ENCODE assay signal across 12 cellular contexts in the genomic region with DNA sequence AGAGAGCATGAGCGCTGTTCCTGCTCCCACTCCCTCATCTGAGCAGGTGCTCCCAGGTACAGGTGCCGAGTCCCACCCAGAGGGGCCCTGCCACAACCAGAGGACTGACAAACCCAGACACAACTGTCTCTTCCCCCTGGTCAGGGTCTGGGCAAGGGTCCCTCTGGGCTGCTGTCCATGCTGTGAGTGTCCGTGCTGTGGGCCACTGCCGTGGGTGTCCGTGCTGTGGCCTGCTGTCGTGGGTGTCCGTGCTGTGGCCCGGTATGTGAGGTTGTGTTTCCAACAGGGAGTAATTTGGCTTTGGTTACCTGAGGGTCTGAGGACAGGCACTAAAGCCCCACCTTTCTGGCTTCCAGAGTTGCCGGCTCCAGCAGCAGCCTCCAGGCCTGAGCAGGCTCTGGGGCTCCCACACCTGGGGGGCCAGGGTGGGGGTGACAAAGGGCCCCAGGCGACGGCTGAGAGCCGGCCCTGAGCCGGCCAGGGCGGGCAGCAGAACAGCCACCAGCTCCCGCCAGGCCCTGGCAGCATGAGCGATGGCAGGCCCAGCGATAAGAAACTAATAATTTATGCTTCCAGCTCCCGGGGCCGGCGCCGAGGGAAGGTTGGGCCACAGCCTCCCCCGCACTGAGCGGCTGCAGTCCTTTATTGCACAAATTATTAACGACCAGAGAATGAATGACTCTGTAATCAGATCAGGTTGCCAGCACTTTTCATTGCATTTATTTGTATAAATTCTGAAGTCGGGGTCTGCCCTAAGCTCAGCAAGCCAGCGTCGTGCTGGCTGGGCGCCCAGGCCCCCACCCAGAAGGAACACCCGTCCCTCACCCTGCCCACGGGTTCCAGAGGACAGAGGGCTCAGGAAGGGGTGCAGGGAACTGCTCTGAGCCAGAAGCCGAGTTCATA. TPM values are rescaled to one million over a fixed set of nuclear protein-coding genes. Genes with fewer than 3 reads are reported as not detected.
DNase-seq lines count a peak whose midpoint lies in the region; ATAC-seq and TF ChIP-seq lines count a peak whose summit lies in the region.
"Had no signal": no experiment of that assay in that cellular context is flagged by ENCODE, and none has a peak within 500 bp of the region (broad histone marks: within the 10 kb centered on the region; RNA-seq: fewer than 3 reads in every experiment).

No MANE protein-coding gene starts in this region.

- no peaks in the 10 kb centered on the region for H3K9me3 ChIP-seq in stomach
- H3K9me3 ChIP-seq: neutrophil had no signal

- peak overlapping the region in 2 of 5 donors; percentile 22 to 49 for H3K27ac ChIP-seq in stomach
- H3K27ac ChIP-seq: neutrophil had no signal

- H3K4me3 Mint-ChIP-seq in activated naive CD4-positive, alpha-beta T cell treated with anti-CD3 and anti-CD28 coated beads, Interleukin-2, amount 10 ng/mL, durations not matched to agents 7 days and 5 days = no peak overlapping the region
- no peak overlapping the region for H3K4me3 Mint-ChIP-seq in activated naive CD4-positive, alpha-beta T cell treated with anti-CD3 and anti-CD28 coated beads for 36 hours
- no peak overlapping the region for H3K4me3 Mint-ChIP-seq in chondrocyte (ENCODE audit: unreplicated experiment)
- H3K4me3 Mint-ChIP-seq: WTC11 had no signal

- CTCF ChIA-PET in activated naive CD4-positive, alpha-beta T cell treated with anti-CD3 and anti-CD28 coated beads, Interleukin-2, amount 10 ng/mL, durations not matched to agents 7 days and 5 days (lab: Charles Lee) = no interaction called here
- CTCF ChIA-PET in activated naive CD4-positive, alpha-beta T cell treated with anti-CD3 and anti-CD28 coated beads for 36 hours (lab: Charles Lee) = no interaction called here

- peaks cover 29 to 44% (median 38%) of the 10 kb centered on the region in 4 donors for H3K4me1 ChIP-seq in stomach

- no peak overlapping the region for H3K27ac Mint-ChIP-seq in activated naive CD4-positive, alpha-beta T cell treated with anti-CD3 and anti-CD28 coated beads, Interleukin-2, amount 10 ng/mL, durations not matched to agents 7 days and 5 days
- no peak overlapping the region for H3K27ac Mint-ChIP-seq in activated naive CD4-positive, alpha-beta T cell treated with anti-CD3 and anti-CD28 coated beads for 36 hours
- no peak overlapping the region for H3K27ac Mint-ChIP-seq in chondrocyte (ENCODE audit: unreplicated experiment)
- H3K27ac Mint-ChIP-seq: WTC11 had no signal

- intact Hi-C loops in activated naive CD4-positive, alpha-beta T cell treated with anti-CD3 and anti-CD28 coated beads for 36 hours (cut with micrococcal nuclease) = no loop called here
- intact Hi-C loops in stomach (cut with DNase I; ENCODE audit: low total_unique reads) = no loop called here

- peaks cover 7% of the 10 kb centered on the region for H3K4me1 Mint-ChIP-seq in activated naive CD4-positive, alpha-beta T cell treated with anti-CD3 and anti-CD28 coated beads, Interleukin-2, amount 10 ng/mL, durations not matched to agents 7 days and 5 days
- H3K4me1 Mint-ChIP-seq in activated naive CD4-positive, alpha-beta T cell treated with anti-CD3 and anti-CD28 coated beads for 36 hours (ENCODE audit: low read depth) = peaks cover 8% of the 10 kb centered on the region
- H3K4me1 Mint-ChIP-seq in chondrocyte (ENCODE audit: low read depth) = peaks cover 10% of the 10 kb centered on the region

- H3K36me3 Mint-ChIP-seq in activated naive CD4-positive, alpha-beta T cell treated with anti-CD3 and anti-CD28 coated beads, Interleukin-2, amount 10 ng/mL, durations not matched to agents 7 days and 5 days = no peaks in the 10 kb centered on the region
- H3K36me3 Mint-ChIP-seq in activated naive CD4-positive, alpha-beta T cell treated with anti-CD3 and anti-CD28 coated beads for 36 hours (ENCODE audit: low read depth) = no peaks in the 10 kb centered on the region
- H3K36me3 Mint-ChIP-seq in chondrocyte (ENCODE audit: low read depth) = no peaks in the 10 kb centered on the region
- H3K36me3 Mint-ChIP-seq: WTC11 had no signal

- H3K27me3 Mint-ChIP-seq in activated naive CD4-positive, alpha-beta T cell treated with anti-CD3 and anti-CD28 coated beads, Interleukin-2, amount 10 ng/mL, durations not matched to agents 7 days and 5 days = peaks cover 97% of the 10 kb centered on the region
- H3K27me3 Mint-ChIP-seq in activated naive CD4-positive, alpha-beta T cell treated with anti-CD3 and anti-CD28 coated beads for 36 hours (ENCODE audit: low read depth) = peaks cover 28% of the 10 kb centered on the region
- peaks cover 40% of the 10 kb centered on the region for H3K27me3 Mint-ChIP-seq in chondrocyte (ENCODE audit: low read depth)

- WGBS in stomach, 5 donors = 15 to 25% (median 18%) methylated on average over 25 to 31 of the region's 31 CpGs

- TF ChIP-seq CTCF in stomach (IDR thresholded peaks at IDR 0.05) (no peak), chondrocyte (IDR thresholded peaks at IDR 0.05) (no peak)

- no peak for TF ChIP-seq EP300 in stomach (IDR thresholded peaks at IDR 0.05)

- DNase-seq in activated naive CD4-positive, alpha-beta T cell treated with anti-CD3 and anti-CD28 coated beads, Interleukin-2, amount 10 ng/mL, durations not matched to agents 7 days and 5 days = peak; percentile 11
- no peak for DNase-seq in activated naive CD4-positive, alpha-beta T cell treated with anti-CD3 and anti-CD28 coated beads for 36 hours
- DNase-seq in SK-N-DZ (ENCODE audit: low spot score) (peak; percentile 59), kidney glomerular epithelial cell (lab: John Stamatoyannopoulos, UW) (peak; percentile 46), stomach (peak; percentile 75), medulla oblongata (ENCODE audit: extremely low spot score) (no peak), chondrocyte (ENCODE audit: low spot score) (no peak)
- DNase-seq: activated T-cell treated with anti-CD3 and anti-CD28 coated beads, Interleukin-2, amount 50 U/mL, for 1 hour; SHP77 treated with DMSO at 0.1 percent for 48 hours had no signal

- H3K27me3 ChIP-seq in stomach = peaks cover 0 to 94% (median 17%) of the 10 kb centered on the region in 3 donors

- no peak for ATAC-seq in GM18519 (IDR thresholded peaks at IDR 0.05; ENCODE audit: low FRiP score, unreplicated experiment)
- ATAC-seq: WTC11 had no signal

- H3K4me3 ChIP-seq in stomach = no peak overlapping the region

- H3K9me3 Mint-ChIP-seq in activated naive CD4-positive, alpha-beta T cell treated with anti-CD3 and anti-CD28 coated beads, Interleukin-2, amount 10 ng/mL, durations not matched to agents 7 days and 5 days = no peaks in the 10 kb centered on the region
- H3K9me3 Mint-ChIP-seq in activated naive CD4-positive, alpha-beta T cell treated with anti-CD3 and anti-CD28 coated beads for 36 hours = no peaks in the 10 kb centered on the region
- H3K9me3 Mint-ChIP-seq in chondrocyte (ENCODE audit: low read depth) = no peaks in the 10 kb centered on the region
- H3K9me3 Mint-ChIP-seq: WTC11 had no signal

- H3K36me3 ChIP-seq in stomach = no peaks in the 10 kb centered on the region
- H3K36me3 ChIP-seq: neutrophil had no signal

- no peak for TF ChIP-seq POLR2A in stomach (IDR thresholded peaks at IDR 0.05)

RNA-seq across cellular contexts. Expression of gene SAMD11, which starts 7.3 kb away (rescaled TPM):
- not detected for total RNA-seq in activated naive CD4-positive, alpha-beta T cell treated with anti-CD3 and anti-CD28 coated beads for 36 hours
- polyA plus RNA-seq in SK-N-DZ (2014; cell fraction: cytosol; rRNA removed) = 123 and 149 TPM in 2 replicates
- polyA plus RNA-seq in SK-N-DZ (2014; cell fraction: nucleus; rRNA removed) = 494 and 564 TPM in 2 replicates
- total RNA-seq in stomach (1 to 10 TPM in 4 of 5 donors, not detected in 1; 3.6 to 9.8 (median 4.7) TPM), chondrocyte (3.1 to 73.8 TPM (median 3.4 TPM) in 3 replicates)
- polyA plus RNA-seq in stomach = 10 to 100 TPM in 1 of 3 donors, 1 to 10 TPM in 2; 3.5 to 23.3 (median 4.3) TPM

RNA-seq across cellular contexts. Expression of gene NOC2L, which starts 42.6 kb away (rescaled TPM):
- total RNA-seq in activated naive CD4-positive, alpha-beta T cell treated with anti-CD3 and anti-CD28 coated beads for 36 hours = 100 to 1,000 TPM; 113 to 119 TPM
- polyA plus RNA-seq in SK-N-DZ (2014; cell fraction: cytosol; rRNA removed) = 118 and 119 TPM in 2 replicates
- 98.3 and 122 TPM in 2 replicates for polyA plus RNA-seq in SK-N-DZ (2014; cell fraction: nucleus; rRNA removed)
- total RNA-seq in stomach (10 to 100 TPM; 30.4 to 69.2 (median 40.3) TPM), chondrocyte (50.6 to 63.8 TPM (median 52.0 TPM) in 3 replicates)
- 10 to 100 TPM; 33.5 to 57.9 (median 50.1) TPM for polyA plus RNA-seq in stomach

RNA-seq across cellular contexts. Expression of gene KLHL17, which starts 44.0 kb away (rescaled TPM):
- total RNA-seq in activated naive CD4-positive, alpha-beta T cell treated with anti-CD3 and anti-CD28 coated beads for 36 hours = 10 to 100 TPM; 19.4 to 20.2 TPM
- polyA plus RNA-seq in SK-N-DZ (2014; cell fraction: cytosol; rRNA removed) = 17.9 and 35.0 TPM in 2 replicates
- 656 and 724 TPM in 2 replicates for polyA plus RNA-seq in SK-N-DZ (2014; cell fraction: nucleus; rRNA removed)
- total RNA-seq in stomach (10 to 100 TPM in 2 of 5 donors, 1 to 10 TPM in 3; 1.7 to 99.9 (median 8.1) TPM), chondrocyte (17.4 to 24.3 TPM (median 19.1 TPM) in 3 replicates)
- 10 to 100 TPM in 1 of 3 donors, 1 to 10 TPM in 2; 6.0 to 19.3 (median 7.2) TPM for polyA plus RNA-seq in stomach

RNA-seq across cellular contexts. Expression of gene PLEKHN1, which starts 49.9 kb away (rescaled TPM):
- under 1 TPM; 0.52 to 0.69 TPM for total RNA-seq in activated naive CD4-positive, alpha-beta T cell treated with anti-CD3 and anti-CD28 coated beads for 36 hours
- 0.06 TPM in 1 of 2 replicates, not detected in the other for polyA plus RNA-seq in SK-N-DZ (2014; cell fraction: cytosol; rRNA removed)
- 0.08 and 0.60 TPM in 2 replicates for polyA plus RNA-seq in SK-N-DZ (2014; cell fraction: nucleus; rRNA removed)
- 10 to 100 TPM in 1 of 5 donors, under 1 TPM in 3, not detected in 1; 0.29 to 29.2 (median 0.50) TPM for total RNA-seq in stomach
- 10 to 100 TPM in 1 of 3 donors, 1 to 10 TPM in 1, not detected in 1; 2.9 to 13.6 TPM for polyA plus RNA-seq in stomach
- total RNA-seq in chondrocyte = 0.17 to 0.73 TPM (median 0.38 TPM) in 3 replicates

Comparison
In these comparisons a context has a peak if more than half of its experiments do, and no peak if none do; other contexts are left out.
1. DNase-seq: peak in activated naive CD4-positive, alpha-beta T cell treated with anti-CD3 and anti-CD28 coated beads, Interleukin-2, amount 10 ng/mL, durations not matched to agents 7 days and 5 days (single experiment), SK-N-DZ (single experiment), kidney glomerular epithelial cell (single experiment) and stomach (single experiment); none in activated naive CD4-positive, alpha-beta T cell treated with anti-CD3 and anti-CD28 coated beads for 36 hours (single experiment), medulla oblongata (single experiment) and chondrocyte (single experiment).